In the genomic region with DNA sequence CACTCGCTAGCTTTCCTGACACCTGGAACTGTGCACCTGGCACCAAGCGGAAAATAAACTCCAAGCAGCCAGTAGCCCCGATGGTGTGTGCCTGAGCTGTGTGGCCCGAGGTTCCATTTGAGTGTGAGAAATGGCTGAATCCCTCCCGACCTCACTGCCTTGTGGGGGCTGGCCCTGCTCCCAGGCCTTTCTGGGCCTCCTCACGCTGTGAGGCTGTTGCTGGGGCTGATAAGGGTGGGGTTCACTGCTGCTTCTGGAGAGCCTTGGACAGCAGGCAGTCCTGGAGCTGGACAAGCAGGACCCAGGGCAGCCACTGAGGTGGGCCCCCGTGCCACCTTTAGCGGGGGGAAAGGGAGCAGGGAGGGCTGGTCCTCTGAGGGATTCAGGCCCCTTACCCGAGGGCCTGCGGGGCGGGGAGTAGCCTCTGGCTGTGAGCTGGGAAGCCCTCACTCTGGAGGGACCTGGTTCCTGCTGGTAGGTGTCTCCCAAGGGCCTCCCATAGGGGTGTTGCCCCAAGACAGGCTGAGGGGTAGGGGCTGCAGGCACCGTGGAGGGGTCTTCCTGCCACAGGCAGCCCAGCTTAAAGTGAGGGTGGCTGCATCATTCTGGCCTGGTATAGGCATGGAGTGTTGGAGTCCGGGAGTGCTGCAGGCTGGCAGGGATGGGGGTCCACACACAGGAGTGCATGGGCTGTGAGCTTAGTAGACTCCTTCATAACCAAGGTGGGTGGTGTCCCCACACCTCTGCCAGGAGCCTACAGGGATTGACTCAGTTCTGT, we compare ENCODE assay signal across 1 cellular context.
A peak's percentile ranks its signal among the peaks of the same experiment; 100 is the strongest.
TF ChIP-seq lines count a peak whose summit lies in the region.

No MANE protein-coding gene starts in this region.

TF ChIP-seq in K562, 482 proteins besides CTCF, POLR2A, EP300 and RAD21:
- TF ChIP-seq, protein P1, sequence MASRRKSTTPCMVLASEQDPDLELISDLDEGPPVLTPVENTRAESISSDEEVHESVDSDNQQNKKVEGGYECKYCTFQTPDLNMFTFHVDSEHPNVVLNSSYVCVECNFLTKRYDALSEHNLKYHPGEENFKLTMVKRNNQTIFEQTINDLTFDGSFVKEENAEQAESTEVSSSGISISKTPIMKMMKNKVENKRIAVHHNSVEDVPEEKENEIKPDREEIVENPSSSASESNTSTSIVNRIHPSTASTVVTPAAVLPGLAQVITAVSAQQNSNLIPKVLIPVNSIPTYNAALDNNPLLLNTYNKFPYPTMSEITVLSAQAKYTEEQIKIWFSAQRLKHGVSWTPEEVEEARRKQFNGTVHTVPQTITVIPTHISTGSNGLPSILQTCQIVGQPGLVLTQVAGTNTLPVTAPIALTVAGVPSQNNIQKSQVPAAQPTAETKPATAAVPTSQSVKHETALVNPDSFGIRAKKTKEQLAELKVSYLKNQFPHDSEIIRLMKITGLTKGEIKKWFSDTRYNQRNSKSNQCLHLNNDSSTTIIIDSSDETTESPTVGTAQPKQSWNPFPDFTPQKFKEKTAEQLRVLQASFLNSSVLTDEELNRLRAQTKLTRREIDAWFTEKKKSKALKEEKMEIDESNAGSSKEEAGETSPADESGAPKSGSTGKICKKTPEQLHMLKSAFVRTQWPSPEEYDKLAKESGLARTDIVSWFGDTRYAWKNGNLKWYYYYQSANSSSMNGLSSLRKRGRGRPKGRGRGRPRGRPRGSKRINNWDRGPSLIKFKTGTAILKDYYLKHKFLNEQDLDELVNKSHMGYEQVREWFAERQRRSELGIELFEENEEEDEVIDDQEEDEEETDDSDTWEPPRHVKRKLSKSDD (conservative IDR thresholded peaks at IDR 0.05; ENCODE audit: low read length), result no peak
- TF ChIP-seq, protein P2, sequence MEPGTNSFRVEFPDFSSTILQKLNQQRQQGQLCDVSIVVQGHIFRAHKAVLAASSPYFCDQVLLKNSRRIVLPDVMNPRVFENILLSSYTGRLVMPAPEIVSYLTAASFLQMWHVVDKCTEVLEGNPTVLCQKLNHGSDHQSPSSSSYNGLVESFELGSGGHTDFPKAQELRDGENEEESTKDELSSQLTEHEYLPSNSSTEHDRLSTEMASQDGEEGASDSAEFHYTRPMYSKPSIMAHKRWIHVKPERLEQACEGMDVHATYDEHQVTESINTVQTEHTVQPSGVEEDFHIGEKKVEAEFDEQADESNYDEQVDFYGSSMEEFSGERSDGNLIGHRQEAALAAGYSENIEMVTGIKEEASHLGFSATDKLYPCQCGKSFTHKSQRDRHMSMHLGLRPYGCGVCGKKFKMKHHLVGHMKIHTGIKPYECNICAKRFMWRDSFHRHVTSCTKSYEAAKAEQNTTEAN (CRISPR knock-in tag; IDR thresholded peaks at IDR 0.05), result 0 out of 2 replicates have a peak, but pooled peaks have one; percentile 60
- no peak for TF ChIP-seq SMARCA4 (IDR thresholded peaks at IDR 0.05)
- 0 out of 2 replicates have a peak, but pooled peaks have one; percentile 42 for TF ChIP-seq ZC3H4 (CRISPR knock-in tag; IDR thresholded peaks at IDR 0.05; ENCODE audit: borderline replicate concordance)
- no peak for TF ChIP-seq FOXK2 (conservative IDR thresholded peaks at IDR 0.05 in 1 of 2, IDR thresholded peaks at IDR 0.05 in 1 of 2; ENCODE audit: low read depth in 2 of 2)
- TF ChIP-seq ZNF232 (CRISPR knock-in tag; IDR thresholded peaks at IDR 0.05), result no peak
- no peak for TF ChIP-seq KDM2B (CRISPR knock-in tag; IDR thresholded peaks at IDR 0.05)
- TF ChIP-seq, protein P3, sequence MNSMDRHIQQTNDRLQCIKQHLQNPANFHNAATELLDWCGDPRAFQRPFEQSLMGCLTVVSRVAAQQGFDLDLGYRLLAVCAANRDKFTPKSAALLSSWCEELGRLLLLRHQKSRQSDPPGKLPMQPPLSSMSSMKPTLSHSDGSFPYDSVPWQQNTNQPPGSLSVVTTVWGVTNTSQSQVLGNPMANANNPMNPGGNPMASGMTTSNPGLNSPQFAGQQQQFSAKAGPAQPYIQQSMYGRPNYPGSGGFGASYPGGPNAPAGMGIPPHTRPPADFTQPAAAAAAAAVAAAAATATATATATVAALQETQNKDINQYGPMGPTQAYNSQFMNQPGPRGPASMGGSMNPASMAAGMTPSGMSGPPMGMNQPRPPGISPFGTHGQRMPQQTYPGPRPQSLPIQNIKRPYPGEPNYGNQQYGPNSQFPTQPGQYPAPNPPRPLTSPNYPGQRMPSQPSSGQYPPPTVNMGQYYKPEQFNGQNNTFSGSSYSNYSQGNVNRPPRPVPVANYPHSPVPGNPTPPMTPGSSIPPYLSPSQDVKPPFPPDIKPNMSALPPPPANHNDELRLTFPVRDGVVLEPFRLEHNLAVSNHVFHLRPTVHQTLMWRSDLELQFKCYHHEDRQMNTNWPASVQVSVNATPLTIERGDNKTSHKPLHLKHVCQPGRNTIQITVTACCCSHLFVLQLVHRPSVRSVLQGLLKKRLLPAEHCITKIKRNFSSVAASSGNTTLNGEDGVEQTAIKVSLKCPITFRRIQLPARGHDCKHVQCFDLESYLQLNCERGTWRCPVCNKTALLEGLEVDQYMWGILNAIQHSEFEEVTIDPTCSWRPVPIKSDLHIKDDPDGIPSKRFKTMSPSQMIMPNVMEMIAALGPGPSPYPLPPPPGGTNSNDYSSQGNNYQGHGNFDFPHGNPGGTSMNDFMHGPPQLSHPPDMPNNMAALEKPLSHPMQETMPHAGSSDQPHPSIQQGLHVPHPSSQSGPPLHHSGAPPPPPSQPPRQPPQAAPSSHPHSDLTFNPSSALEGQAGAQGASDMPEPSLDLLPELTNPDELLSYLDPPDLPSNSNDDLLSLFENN (IDR thresholded peaks at IDR 0.05; ENCODE audit: low read depth in 2 of 2, low read length in 2 of 2), result no peak
- TF ChIP-seq ZSCAN32 (CRISPR knock-in tag; IDR thresholded peaks at IDR 0.05), result no peak
- TF ChIP-seq HNRNPK (IDR thresholded peaks at IDR 0.05; ENCODE audit: low read depth, low read length, poor library complexity, severe bottlenecking), result no peak
- peak; percentile 69 for TF ChIP-seq RBFOX2 (IDR thresholded peaks at IDR 0.05; ENCODE audit: low read depth, low read length)
- TF ChIP-seq POLR2G (IDR thresholded peaks at IDR 0.05; ENCODE audit: low read depth, low read length), result peak; percentile 73
- no peak for TF ChIP-seq STAG1 (CRISPR knock-in tag; IDR thresholded peaks at IDR 0.05; ENCODE audit: borderline replicate concordance)
- TF ChIP-seq, protein P4, sequence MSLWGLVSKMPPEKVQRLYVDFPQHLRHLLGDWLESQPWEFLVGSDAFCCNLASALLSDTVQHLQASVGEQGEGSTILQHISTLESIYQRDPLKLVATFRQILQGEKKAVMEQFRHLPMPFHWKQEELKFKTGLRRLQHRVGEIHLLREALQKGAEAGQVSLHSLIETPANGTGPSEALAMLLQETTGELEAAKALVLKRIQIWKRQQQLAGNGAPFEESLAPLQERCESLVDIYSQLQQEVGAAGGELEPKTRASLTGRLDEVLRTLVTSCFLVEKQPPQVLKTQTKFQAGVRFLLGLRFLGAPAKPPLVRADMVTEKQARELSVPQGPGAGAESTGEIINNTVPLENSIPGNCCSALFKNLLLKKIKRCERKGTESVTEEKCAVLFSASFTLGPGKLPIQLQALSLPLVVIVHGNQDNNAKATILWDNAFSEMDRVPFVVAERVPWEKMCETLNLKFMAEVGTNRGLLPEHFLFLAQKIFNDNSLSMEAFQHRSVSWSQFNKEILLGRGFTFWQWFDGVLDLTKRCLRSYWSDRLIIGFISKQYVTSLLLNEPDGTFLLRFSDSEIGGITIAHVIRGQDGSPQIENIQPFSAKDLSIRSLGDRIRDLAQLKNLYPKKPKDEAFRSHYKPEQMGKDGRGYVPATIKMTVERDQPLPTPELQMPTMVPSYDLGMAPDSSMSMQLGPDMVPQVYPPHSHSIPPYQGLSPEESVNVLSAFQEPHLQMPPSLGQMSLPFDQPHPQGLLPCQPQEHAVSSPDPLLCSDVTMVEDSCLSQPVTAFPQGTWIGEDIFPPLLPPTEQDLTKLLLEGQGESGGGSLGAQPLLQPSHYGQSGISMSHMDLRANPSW (CRISPR knock-in tag; IDR thresholded peaks at IDR 0.05), result no peak
